1 cellular context compared by ENCODE assay signal in the genomic region with DNA sequence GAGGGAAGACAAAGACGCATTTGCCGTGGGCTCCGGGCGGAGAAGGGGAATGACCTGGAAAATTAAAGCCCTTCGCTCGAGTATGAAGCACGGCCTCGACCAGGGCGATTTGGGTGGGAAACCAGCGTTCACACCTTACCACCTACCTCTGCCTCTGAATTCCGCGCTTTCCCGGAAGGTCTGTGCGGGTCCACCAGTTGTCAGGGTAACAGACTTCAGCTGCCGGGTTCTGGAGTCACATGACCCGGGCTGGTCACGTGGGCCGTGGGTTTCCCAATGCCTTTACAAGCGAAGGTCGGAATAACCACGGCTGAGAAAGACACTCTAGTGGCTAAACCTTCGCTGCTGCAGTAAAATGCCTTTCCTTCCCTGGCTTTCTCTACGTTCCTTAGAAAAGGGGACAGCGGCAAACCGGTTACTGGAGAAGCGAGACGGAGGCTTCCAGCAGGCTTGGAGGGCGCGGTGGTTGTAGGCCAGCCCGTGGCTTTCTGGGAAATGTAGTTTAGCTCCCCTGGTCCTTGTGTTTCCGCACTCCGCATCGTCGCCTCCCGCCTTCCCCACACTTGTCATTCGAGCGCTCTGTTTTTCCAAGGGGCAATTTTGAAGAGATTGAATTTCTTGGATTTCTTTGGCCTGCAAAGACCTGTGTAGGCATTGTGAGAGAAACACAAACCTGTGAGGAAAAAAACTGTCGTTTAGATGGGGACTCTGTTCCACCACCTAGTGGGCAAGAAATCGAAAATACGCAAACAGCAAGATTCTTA.
A peak's percentile ranks its signal among the peaks of the same experiment; 100 is the strongest.
TF ChIP-seq lines count a peak whose summit lies in the region.

Gene CEP162, minus strand, starts transcription at position 210 of the 764 bp plus-strand sequence. CDS start 1,250 bp downstream, outside the sequence.

TF ChIP-seq in HepG2, 621 proteins besides CTCF, POLR2A, EP300 and RAD21 (continued from another document and continues in another):
- TF ChIP-seq ZUFSP (CRISPR knock-in tag; IDR thresholded peaks at IDR 0.05; ENCODE audit: borderline replicate concordance) (no peak), ZBED4 (CRISPR knock-in tag; IDR thresholded peaks at IDR 0.05; ENCODE audit: borderline replicate concordance) (no peak), KDM5B (CRISPR knock-in tag; IDR thresholded peaks at IDR 0.05; ENCODE audit: borderline replicate concordance) (peak; percentile 71; the same call in 1 of the 2 replicates), GTF3A (CRISPR knock-in tag; conservative IDR thresholded peaks at IDR 0.05) (no peak), ETV6 (CRISPR knock-in tag; conservative IDR thresholded peaks at IDR 0.05) (no peak), SATB2 (CRISPR knock-in tag; IDR thresholded peaks at IDR 0.05) (no peak), ZNF772 (CRISPR knock-in tag; IDR thresholded peaks at IDR 0.05) (no peak; the same call in 1 of the 2 replicates), TCF12 (IDR thresholded peaks at IDR 0.05) (no peak), TCF12 (CRISPR knock-in tag; IDR thresholded peaks at IDR 0.05) (no peak), SALL2 (CRISPR knock-in tag; IDR thresholded peaks at IDR 0.05) (no peak), ARHGAP35 (CRISPR knock-in tag; IDR thresholded peaks at IDR 0.05; ENCODE audit: borderline replicate concordance) (0 out of 2 replicates have a peak, but pooled peaks have one; percentile 32), SOX5 (CRISPR knock-in tag; IDR thresholded peaks at IDR 0.05; ENCODE audit: borderline replicate concordance) (no peak), ISX (CRISPR knock-in tag; conservative IDR thresholded peaks at IDR 0.05) (no peak), E2F1 (CRISPR knock-in tag; IDR thresholded peaks at IDR 0.05) (peak; percentile 73; the same call in 1 of the 2 replicates), ISL2 (CRISPR knock-in tag; IDR thresholded peaks at IDR 0.05) (peak; percentile 4; the same call in 1 of the 2 replicates), ZNF101 (CRISPR knock-in tag; IDR thresholded peaks at IDR 0.05; ENCODE audit: borderline replicate concordance, low read depth) (no peak), ZNF879 (CRISPR knock-in tag; IDR thresholded peaks at IDR 0.05) (0 out of 2 replicates have a peak, but pooled peaks have one; percentile 43), DNMT1 (CRISPR knock-in tag; IDR thresholded peaks at IDR 0.05) (no peak), ZFP36L1 (CRISPR knock-in tag; IDR thresholded peaks at IDR 0.05) (peak; percentile 58; the same call in 1 of the 2 replicates), ZNF256 (CRISPR knock-in tag; conservative IDR thresholded peaks at IDR 0.05) (no peak), PPARG (CRISPR knock-in tag; conservative IDR thresholded peaks at IDR 0.05) (no peak), HOXD1 (CRISPR knock-in tag; IDR thresholded peaks at IDR 0.05) (no peak; the same call in 1 of the 2 replicates), ZNF230 (CRISPR knock-in tag; IDR thresholded peaks at IDR 0.05) (0 out of 2 replicates have a peak, but pooled peaks have one; percentile 63), ZNF496 (CRISPR knock-in tag; IDR thresholded peaks at IDR 0.05; ENCODE audit: insufficient replicate concordance) (no peak), HNRNPK (IDR thresholded peaks at IDR 0.05; ENCODE audit: low read depth, low read length, poor library complexity, severe bottlenecking) (no peak), DNMT3B (CRISPR knock-in tag; conservative IDR thresholded peaks at IDR 0.05) (no peak), NFATC3 (CRISPR knock-in tag; IDR thresholded peaks at IDR 0.05) (no peak), CREB1 (IDR thresholded peaks at IDR 0.05) (no peak), CREB1 (CRISPR knock-in tag; IDR thresholded peaks at IDR 0.05) (peak; percentile 65; the same call in 1 of the 2 replicates), MAFG (CRISPR knock-in tag; IDR thresholded peaks at IDR 0.05) (no peak), TARDBP (CRISPR knock-in tag; IDR thresholded peaks at IDR 0.05) (no peak), ZNF205 (CRISPR knock-in tag; IDR thresholded peaks at IDR 0.05) (no peak; the same call in 1 of the 2 replicates), SP2 (CRISPR knock-in tag; IDR thresholded peaks at IDR 0.05) (no peak), LCORL (IDR thresholded peaks at IDR 0.05) (no peak), LCORL (CRISPR knock-in tag; IDR thresholded peaks at IDR 0.05) (peak; percentile 59; the same call in 1 of the 2 replicates), ZNF468 (CRISPR knock-in tag; IDR thresholded peaks at IDR 0.05) (0 out of 2 replicates have a peak, but pooled peaks have one; percentile 78), ZNF747 (CRISPR knock-in tag; IDR thresholded peaks at IDR 0.05; ENCODE audit: borderline replicate concordance) (no peak), PCBP1 (IDR thresholded peaks at IDR 0.05; ENCODE audit: borderline replicate concordance, low read depth, low read length) (no peak), PHF8 (CRISPR knock-in tag; IDR thresholded peaks at IDR 0.05) (peak; percentile 91), ZKSCAN5 (CRISPR knock-in tag; IDR thresholded peaks at IDR 0.05) (no peak), ZNF414 (CRISPR knock-in tag; IDR thresholded peaks at IDR 0.05) (no peak), RBAK (CRISPR knock-in tag; IDR thresholded peaks at IDR 0.05) (no peak), TP53 (CRISPR knock-in tag; conservative IDR thresholded peaks at IDR 0.05) (no peak), ZMYM4 (CRISPR knock-in tag; IDR thresholded peaks at IDR 0.05) (peak; percentile 71; the same call in 1 of the 2 replicates)
- TF ChIP-seq, protein P1, sequence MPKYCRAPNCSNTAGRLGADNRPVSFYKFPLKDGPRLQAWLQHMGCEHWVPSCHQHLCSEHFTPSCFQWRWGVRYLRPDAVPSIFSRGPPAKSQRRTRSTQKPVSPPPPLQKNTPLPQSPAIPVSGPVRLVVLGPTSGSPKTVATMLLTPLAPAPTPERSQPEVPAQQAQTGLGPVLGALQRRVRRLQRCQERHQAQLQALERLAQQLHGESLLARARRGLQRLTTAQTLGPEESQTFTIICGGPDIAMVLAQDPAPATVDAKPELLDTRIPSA (CRISPR knock-in tag; IDR thresholded peaks at IDR 0.05; ENCODE audit: borderline replicate concordance): no peak
- TF ChIP-seq, protein P2, sequence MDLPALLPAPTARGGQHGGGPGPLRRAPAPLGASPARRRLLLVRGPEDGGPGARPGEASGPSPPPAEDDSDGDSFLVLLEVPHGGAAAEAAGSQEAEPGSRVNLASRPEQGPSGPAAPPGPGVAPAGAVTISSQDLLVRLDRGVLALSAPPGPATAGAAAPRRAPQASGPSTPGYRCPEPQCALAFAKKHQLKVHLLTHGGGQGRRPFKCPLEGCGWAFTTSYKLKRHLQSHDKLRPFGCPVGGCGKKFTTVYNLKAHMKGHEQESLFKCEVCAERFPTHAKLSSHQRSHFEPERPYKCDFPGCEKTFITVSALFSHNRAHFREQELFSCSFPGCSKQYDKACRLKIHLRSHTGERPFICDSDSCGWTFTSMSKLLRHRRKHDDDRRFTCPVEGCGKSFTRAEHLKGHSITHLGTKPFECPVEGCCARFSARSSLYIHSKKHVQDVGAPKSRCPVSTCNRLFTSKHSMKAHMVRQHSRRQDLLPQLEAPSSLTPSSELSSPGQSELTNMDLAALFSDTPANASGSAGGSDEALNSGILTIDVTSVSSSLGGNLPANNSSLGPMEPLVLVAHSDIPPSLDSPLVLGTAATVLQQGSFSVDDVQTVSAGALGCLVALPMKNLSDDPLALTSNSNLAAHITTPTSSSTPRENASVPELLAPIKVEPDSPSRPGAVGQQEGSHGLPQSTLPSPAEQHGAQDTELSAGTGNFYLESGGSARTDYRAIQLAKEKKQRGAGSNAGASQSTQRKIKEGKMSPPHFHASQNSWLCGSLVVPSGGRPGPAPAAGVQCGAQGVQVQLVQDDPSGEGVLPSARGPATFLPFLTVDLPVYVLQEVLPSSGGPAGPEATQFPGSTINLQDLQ (CRISPR knock-in tag; IDR thresholded peaks at IDR 0.05): no peak
- TF ChIP-seq, protein P3, sequence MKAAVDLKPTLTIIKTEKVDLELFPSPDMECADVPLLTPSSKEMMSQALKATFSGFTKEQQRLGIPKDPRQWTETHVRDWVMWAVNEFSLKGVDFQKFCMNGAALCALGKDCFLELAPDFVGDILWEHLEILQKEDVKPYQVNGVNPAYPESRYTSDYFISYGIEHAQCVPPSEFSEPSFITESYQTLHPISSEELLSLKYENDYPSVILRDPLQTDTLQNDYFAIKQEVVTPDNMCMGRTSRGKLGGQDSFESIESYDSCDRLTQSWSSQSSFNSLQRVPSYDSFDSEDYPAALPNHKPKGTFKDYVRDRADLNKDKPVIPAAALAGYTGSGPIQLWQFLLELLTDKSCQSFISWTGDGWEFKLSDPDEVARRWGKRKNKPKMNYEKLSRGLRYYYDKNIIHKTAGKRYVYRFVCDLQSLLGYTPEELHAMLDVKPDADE (CRISPR knock-in tag; IDR thresholded peaks at IDR 0.05): no peak
- TF ChIP-seq, protein P4, sequence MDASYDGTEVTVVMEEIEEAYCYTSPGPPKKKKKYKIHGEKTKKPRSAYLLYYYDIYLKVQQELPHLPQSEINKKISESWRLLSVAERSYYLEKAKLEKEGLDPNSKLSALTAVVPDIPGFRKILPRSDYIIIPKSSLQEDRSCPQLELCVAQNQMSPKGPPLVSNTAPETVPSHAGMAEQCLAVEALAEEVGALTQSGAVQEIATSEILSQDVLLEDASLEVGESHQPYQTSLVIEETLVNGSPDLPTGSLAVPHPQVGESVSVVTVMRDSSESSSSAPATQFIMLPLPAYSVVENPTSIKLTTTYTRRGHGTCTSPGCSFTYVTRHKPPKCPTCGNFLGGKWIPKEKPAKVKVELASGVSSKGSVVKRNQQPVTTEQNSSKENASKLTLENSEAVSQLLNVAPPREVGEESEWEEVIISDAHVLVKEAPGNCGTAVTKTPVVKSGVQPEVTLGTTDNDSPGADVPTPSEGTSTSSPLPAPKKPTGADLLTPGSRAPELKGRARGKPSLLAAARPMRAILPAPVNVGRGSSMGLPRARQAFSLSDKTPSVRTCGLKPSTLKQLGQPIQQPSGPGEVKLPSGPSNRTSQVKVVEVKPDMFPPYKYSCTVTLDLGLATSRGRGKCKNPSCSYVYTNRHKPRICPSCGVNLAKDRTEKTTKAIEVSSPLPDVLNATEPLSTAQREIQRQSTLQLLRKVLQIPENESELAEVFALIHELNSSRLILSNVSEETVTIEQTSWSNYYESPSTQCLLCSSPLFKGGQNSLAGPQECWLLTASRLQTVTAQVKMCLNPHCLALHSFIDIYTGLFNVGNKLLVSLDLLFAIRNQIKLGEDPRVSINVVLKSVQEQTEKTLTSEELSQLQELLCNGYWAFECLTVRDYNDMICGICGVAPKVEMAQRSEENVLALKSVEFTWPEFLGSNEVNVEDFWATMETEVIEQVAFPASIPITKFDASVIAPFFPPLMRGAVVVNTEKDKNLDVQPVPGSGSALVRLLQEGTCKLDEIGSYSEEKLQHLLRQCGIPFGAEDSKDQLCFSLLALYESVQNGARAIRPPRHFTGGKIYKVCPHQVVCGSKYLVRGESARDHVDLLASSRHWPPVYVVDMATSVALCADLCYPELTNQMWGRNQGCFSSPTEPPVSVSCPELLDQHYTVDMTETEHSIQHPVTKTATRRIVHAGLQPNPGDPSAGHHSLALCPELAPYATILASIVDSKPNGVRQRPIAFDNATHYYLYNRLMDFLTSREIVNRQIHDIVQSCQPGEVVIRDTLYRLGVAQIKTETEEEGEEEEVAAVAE (CRISPR knock-in tag; IDR thresholded peaks at IDR 0.05; ENCODE audit: borderline replicate concordance): peak; percentile 51; the same call in 1 of the 2 replicates
